23 cellular contexts compared by ENCODE assay signal in genomic region chr12:58095002-58095401, GRCh38.
DNase-seq lines count a peak whose midpoint lies in the region; ATAC-seq, FAIRE-seq and TF ChIP-seq lines count a peak whose summit lies in the region.
"Had no signal": no experiment of that assay in that cellular context is flagged by ENCODE, and none has a peak within 500 bp of the region (broad histone marks: within the 10 kb centered on the region; RNA-seq: fewer than 3 reads in every experiment).

No MANE protein-coding gene starts in this region.

- no peaks in the 10 kb centered on the region for H3K9me3 ChIP-seq in K562 (replicated peaks; ENCODE audit: control insufficient read depth, insufficient read depth, low read depth, low read length)
- H3K9me3 ChIP-seq: breast epithelium, left ventricle myocardium inferior, SJSA1, thoracic aorta had no signal

- no peak overlapping the region for H2AFZ ChIP-seq in K562 (ENCODE audit: low read depth, low read length)

- no peak overlapping the region for H3K9ac ChIP-seq in K562 (ENCODE audit: insufficient read depth in 1 of 2, low read depth in 2 of 2, low read length in 2 of 2)

- ATAC-seq in GM18517 (IDR thresholded peaks at IDR 0.05; ENCODE audit: unreplicated experiment) (peak; percentile 82), GM21515 (IDR thresholded peaks at IDR 0.05; ENCODE audit: unreplicated experiment) (peak; percentile 70), HG03159 (IDR thresholded peaks at IDR 0.05; ENCODE audit: unreplicated experiment) (peak; percentile 60), K562 (no peak), GM21367 (IDR thresholded peaks at IDR 0.05; ENCODE audit: unreplicated experiment) (no peak)
- ATAC-seq: Panc1, sciatic nerve had no signal

- H3K4me3 ChIP-seq in K562 = no peak overlapping the region
- H3K4me3 ChIP-seq: breast epithelium, left ventricle myocardium inferior, SJSA1, thoracic aorta had no signal

- POLR2A ChIA-PET in K562 (lab: Yijun Ruan, JAX) = interaction anchor here (0.6 kb wide), 1 partner anchor 64 kb away, joined by 4 read pairs; no protein-coding TSS in a partner anchor

- no TSS peak for BruUV-seq in K562 (replicated peaks; lab: Mats Ljungman, UMichigan)

- no peak for TF ChIP-seq RAD21 in K562 (CRISPR knock-in tag; conservative IDR thresholded peaks at IDR 0.05 in 1 of 2, IDR thresholded peaks at IDR 0.05 in 1 of 2)

- H3K27ac ChIP-seq in K562 (ENCODE audit: extremely low read depth, low read depth, low read length) = no peak overlapping the region
- H3K27ac ChIP-seq: breast epithelium, left ventricle myocardium inferior, SJSA1, thoracic aorta had no signal

- H3K79me2 ChIP-seq in K562 (ENCODE audit: control insufficient read depth, insufficient read depth, low read length) = no peaks in the 10 kb centered on the region

- no peak for TF ChIP-seq EP300 in K562 (IDR thresholded peaks at IDR 0.05; ENCODE audit: low read length)

- TF ChIP-seq POLR2A in K562 (conservative IDR thresholded peaks at IDR 0.05) = no peak

- no peak overlapping the region for H3K27ac Mint-ChIP-seq in chondrocyte (ENCODE audit: unreplicated experiment)
- H3K27ac Mint-ChIP-seq: activated CD4-positive, alpha-beta T cell treated with anti-CD3 and anti-CD28 coated beads, Interleukin-2, amount 10 ng/mL, durations not matched to agents 24 days and 14 days; dendritic cell treated with granulocyte-macrophage colony-stimulating factor and Interleukin-4, amounts not matched to agents 40 ng/mL and 50 ng/mL, for 4 days; IgD-negative memory B cell; immature natural killer cell had no signal

- no peaks in the 10 kb centered on the region for H3K4me1 Mint-ChIP-seq in chondrocyte (ENCODE audit: low read depth)
- H3K4me1 Mint-ChIP-seq: activated CD4-positive, alpha-beta T cell treated with anti-CD3 and anti-CD28 coated beads, Interleukin-2, amount 10 ng/mL, durations not matched to agents 24 days and 14 days; IgD-negative memory B cell; immature natural killer cell had no signal

- no peaks in the 10 kb centered on the region for H4K20me1 ChIP-seq in K562 (replicated peaks; ENCODE audit: control insufficient read depth, insufficient read depth, low read length)

- no peak overlapping the region for H3K4me2 ChIP-seq in K562 (ENCODE audit: insufficient read depth, low read length)

- TF ChIP-seq CTCF in K562 (IDR thresholded peaks at IDR 0.05 in 2 of 3, conservative IDR thresholded peaks at IDR 0.05 in 1 of 3; ENCODE audit: insufficient read depth in 2 of 3, low read depth in 1 of 3, low read length in 3 of 3) = no peak
- no peak for TF ChIP-seq CTCF in chondrocyte (IDR thresholded peaks at IDR 0.05)

- FAIRE-seq in K562 (lab: Jason Lieb, UNC) = no peak
- FAIRE-seq: D721Med, H1 had no signal

- H3K27me3 Mint-ChIP-seq in chondrocyte (ENCODE audit: low read depth) = peaks cover 20% of the 10 kb centered on the region
- H3K27me3 Mint-ChIP-seq: activated CD4-positive, alpha-beta T cell treated with anti-CD3 and anti-CD28 coated beads, Interleukin-2, amount 10 ng/mL, durations not matched to agents 24 days and 14 days; dendritic cell treated with granulocyte-macrophage colony-stimulating factor and Interleukin-4, amounts not matched to agents 40 ng/mL and 50 ng/mL, for 4 days had no signal

- DNase-seq in K562 (ENCODE audit: extremely low read depth in 1 of 4, low spot score in 3 of 4) (no peak), chondrocyte (ENCODE audit: low spot score) (no peak)
- DNase-seq in stimulated activated naive CD4-positive, alpha-beta T cell treated with Interleukin-2 at 50 U/mL for 16 hours (lab: John Stamatoyannopoulos, UW) = no peak
- DNase-seq: activated CD4-positive, alpha-beta T cell treated with anti-CD3 and anti-CD28 coated beads, Interleukin-2, amount 10 ng/mL, durations not matched to agents 24 days and 14 days; activated effector memory CD4-positive, alpha-beta T cell treated with Interleukin-2 at 50 U/mL for 16 hours; immature natural killer cell; left ventricle myocardium inferior; MM.1S; NCI-H187; NCI-H226 had no signal

- H3K4me3 Mint-ChIP-seq in chondrocyte (ENCODE audit: unreplicated experiment) = no peak overlapping the region
- H3K4me3 Mint-ChIP-seq: activated CD4-positive, alpha-beta T cell treated with anti-CD3 and anti-CD28 coated beads, Interleukin-2, amount 10 ng/mL, durations not matched to agents 24 days and 14 days; dendritic cell treated with granulocyte-macrophage colony-stimulating factor and Interleukin-4, amounts not matched to agents 40 ng/mL and 50 ng/mL, for 4 days; IgD-negative memory B cell; immature natural killer cell had no signal

- no peaks in the 10 kb centered on the region for H3K36me3 Mint-ChIP-seq in chondrocyte (ENCODE audit: low read depth)
- H3K36me3 Mint-ChIP-seq: IgD-negative memory B cell, immature natural killer cell had no signal

- intact Hi-C loops in K562 (cut with micrococcal nuclease) = no loop called here

- H3K36me3 ChIP-seq in K562 (ENCODE audit: control insufficient read depth, insufficient read depth, low read length) = no peaks in the 10 kb centered on the region
- H3K36me3 ChIP-seq: breast epithelium, left ventricle myocardium inferior, SJSA1, thoracic aorta had no signal

- CTCF ChIA-PET in K562 (lab: Yijun Ruan, JAX; ENCODE audit: low intra/inter-chr PET ratio) = no interaction called here

- in situ Hi-C loops in K562 (cut with MboI) = no loop called here

- 0% methylated on average over 1 of the region's 1 CpG for WGBS in K562 (ENCODE audit: insufficient coverage, low coverage, missing lambda C conversion rate)

- H3K27me3 ChIP-seq in K562 (ENCODE audit: control insufficient read depth in 2 of 2, insufficient read depth in 2 of 2, low read length in 2 of 2) = no peaks in the 10 kb centered on the region
- H3K27me3 ChIP-seq: breast epithelium, SJSA1 had no signal

- no peaks in the 10 kb centered on the region for H3K9me1 ChIP-seq in K562 (ENCODE audit: control insufficient read depth, insufficient read depth, low read length)

- no peaks in the 10 kb centered on the region for H3K4me1 ChIP-seq in K562 (replicated peaks in 1 of 2; ENCODE audit: control insufficient read depth in 2 of 2, insufficient read depth in 2 of 2, low read length in 2 of 2)
- H3K4me1 ChIP-seq: breast epithelium, SJSA1 had no signal

- H3K9me3 Mint-ChIP-seq in chondrocyte (ENCODE audit: low read depth) = no peaks in the 10 kb centered on the region
- H3K9me3 Mint-ChIP-seq: activated CD4-positive, alpha-beta T cell treated with anti-CD3 and anti-CD28 coated beads, Interleukin-2, amount 10 ng/mL, durations not matched to agents 24 days and 14 days; dendritic cell treated with granulocyte-macrophage colony-stimulating factor and Interleukin-4, amounts not matched to agents 40 ng/mL and 50 ng/mL, for 4 days had no signal

TF ChIP-seq in K562, 482 proteins besides CTCF, POLR2A, EP300 and RAD21:
- TF ChIP-seq TEAD1 (CRISPR knock-in tag; IDR thresholded peaks at IDR 0.05) = no peak
- TF ChIP-seq ZNF311 (CRISPR knock-in tag; IDR thresholded peaks at IDR 0.05) = no peak
- peak; percentile 53; the same call in 1 of the 2 replicates for TF ChIP-seq SPI1 (IDR thresholded peaks at IDR 0.05; ENCODE audit: borderline replicate concordance, low read depth, low read length)
- no peak for TF ChIP-seq ATF4 (CRISPR knock-in tag; IDR thresholded peaks at IDR 0.05)

Comparison
In these comparisons a context has a peak if more than half of its experiments do, and no peak if none do; other contexts are left out.
1. ATAC-seq: peak in GM18517 (single experiment), GM21515 (single experiment) and HG03159 (single experiment); none in K562 (single experiment) and GM21367 (single experiment).